ENCODE assay signal across 37 cellular contexts in the genomic region with DNA sequence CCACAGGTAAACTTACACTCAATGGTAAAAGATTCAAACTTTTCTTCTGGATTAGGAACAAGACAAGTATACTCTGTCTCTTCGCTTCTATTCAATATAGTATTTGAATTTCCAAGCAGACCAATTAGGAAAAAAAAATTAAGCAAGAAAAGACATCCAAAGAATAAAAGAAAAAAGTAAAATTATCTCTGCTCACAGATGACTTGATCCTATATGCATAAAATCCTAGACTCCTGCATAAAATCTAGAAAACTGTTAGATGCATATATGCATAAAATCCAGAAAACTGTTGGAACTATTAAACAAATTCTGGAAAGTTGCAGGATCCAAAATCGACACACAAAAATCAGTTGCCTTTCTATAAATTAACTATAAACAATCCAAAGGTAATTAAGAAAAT. TPM values are rescaled to one million over a fixed set of nuclear protein-coding genes. Genes with fewer than 3 reads are reported as not detected.
"Had no signal": no experiment of that assay in that cellular context is flagged by ENCODE, and none has a peak within 500 bp of the region (broad histone marks: within the 10 kb centered on the region; RNA-seq: fewer than 3 reads in every experiment).

A gene with protein sequence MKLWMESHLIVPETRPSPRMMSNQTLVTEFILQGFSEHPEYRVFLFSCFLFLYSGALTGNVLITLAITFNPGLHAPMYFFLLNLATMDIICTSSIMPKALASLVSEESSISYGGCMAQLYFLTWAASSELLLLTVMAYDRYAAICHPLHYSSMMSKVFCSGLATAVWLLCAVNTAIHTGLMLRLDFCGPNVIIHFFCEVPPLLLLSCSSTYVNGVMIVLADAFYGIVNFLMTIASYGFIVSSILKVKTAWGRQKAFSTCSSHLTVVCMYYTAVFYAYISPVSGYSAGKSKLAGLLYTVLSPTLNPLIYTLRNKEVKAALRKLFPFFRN (minus strand): TSS at position 101 of the 400 bp plus-strand sequence. CDS start 11,186 bp downstream, outside the sequence.

- H3K4me3 ChIP-seq: ascending aorta, body of pancreas, breast epithelium, cardiac muscle cell had no signal

- H3K9me3 ChIP-seq: body of pancreas had no signal

- H3K27ac ChIP-seq: ascending aorta, body of pancreas, brain microvascular endothelial cell, breast epithelium, cardiac muscle cell had no signal

- H3K4me1 ChIP-seq: ascending aorta, body of pancreas, breast epithelium had no signal

- H3K36me3 ChIP-seq: ascending aorta, brain microvascular endothelial cell, breast epithelium, cardiac muscle cell had no signal

- DNase-seq: activated effector memory CD4-positive, alpha-beta T cell treated with anti-CD3 and anti-CD28 coated beads, Interleukin-2, amount 50 U/mL, for 16 hours; activated effector memory CD4-positive, alpha-beta T cell treated with Interleukin-2 at 50 U/mL for 16 hours; activated gamma-delta T cell; activated gamma-delta T cell treated with Interleukin-2 at 50 U/mL for 16 hours; activated naive CD4-positive, alpha-beta T cell; activated naive CD4-positive, alpha-beta T cell treated with anti-CD3 and anti-CD28 coated beads for 36 hours; activated naive CD4-positive, alpha-beta T cell treated with anti-CD3 and anti-CD28 coated beads, Interleukin-2, amount 10 ng/mL, durations not matched to agents 7 days and 5 days; activated naive CD4-positive, alpha-beta T cell treated with anti-CD3 and anti-CD28 coated beads, Interleukin-2, amount 50 U/mL, for 16 hours; activated naive CD4-positive, alpha-beta T cell treated with Interleukin-2 at 50 U/mL for 16 hours; activated naive CD8-positive, alpha-beta T cell treated with anti-CD3 and anti-CD28 coated beads for 36 hours; activated naive CD8-positive, alpha-beta T cell treated with anti-CD3 and anti-CD28 coated beads, Interleukin-2, amount 10 ng/mL, durations not matched to agents 7 days and 5 days; activated naive CD8-positive, alpha-beta T cell treated with anti-CD3 and anti-CD28 coated beads, Interleukin-2, amount 50 U/mL, for 24 hours; activated T-cell treated with anti-CD3 and anti-CD28 coated beads, Interleukin-2, amount 50 U/mL, for 1 hour; activated T-cell treated with anti-CD3 and anti-CD28 coated beads, Interleukin-2, amount 50 U/mL, for 24 hours; activated T-cell treated with anti-CD3 and anti-CD28 coated beads, Interleukin-2, amount 50 U/mL, for 4 hours; activated T-cell treated with anti-CD3 and anti-CD28 coated beads, Interleukin-2, amount 50 U/mL, for 48 hours; activated T-cell treated with anti-CD3 and anti-CD28 coated beads, Interleukin-2, amount 50 U/mL, for 72 hours; amniotic stem cell; amygdala; anterior cingulate cortex; aorta; body of pancreas; brain microvascular endothelial cell; caudate nucleus; central memory CD4-positive, alpha-beta T cell; cerebellar nuclear complex had no signal

- H3K27me3 ChIP-seq: ascending aorta, body of pancreas, brain microvascular endothelial cell, breast epithelium, cardiac muscle cell had no signal

RNA-seq across cellular contexts. Expression of the gene that starts here (rescaled TPM):
- total RNA-seq: activated naive CD4-positive, alpha-beta T cell treated with anti-CD3 and anti-CD28 coated beads for 36 hours; activated naive CD4-positive, alpha-beta T cell treated with anti-CD3 and anti-CD28 coated beads, Interleukin-2, amount 50 U/mL, for 72 hours; activated naive CD8-positive, alpha-beta T cell treated with anti-CD3 and anti-CD28 coated beads for 36 hours; activated T-cell treated with anti-CD3 and anti-CD28 coated beads, Interleukin-2, amount 50 U/mL, for 4 hours; activated T-cell treated with anti-CD3 and anti-CD28 coated beads, Interleukin-2, amount 50 U/mL, for 72 hours; activated T-helper 1 cell treated with anti-CD3 and anti-CD28 coated beads, Interleukin-12 subunit alpha, Interleukin-12 subunit beta, Interleukin-2, Interleukin-4 antibody, amounts not matched to agents 30 ng/mL and 10 ng/mL and 1 ng/mL, durations not matched to agents 14 hours and 24 hours and 36 hours; activated T-helper 17 cell treated with anti-CD3 and anti-CD28 coated beads, Interleukin-2, amount 50 U/mL, for 72 hours; activated T-helper 2 cell treated with anti-CD3 and anti-CD28 coated beads, Interferon-gamma antibody, Interleukin-2, Interleukin-4, amounts not matched to agents 10 μg/mL and 5 μg/mL and 100 μg/mL, durations not matched to agents 14 hours and 24 hours and 36 hours; aorta; ascending aorta; astrocyte; body of pancreas; bronchial epithelial cell; cardiac septum; chondrocyte had no signal
- polyA plus RNA-seq: aorta had no signal
